ENCODE assay signal across 11 cellular contexts in genomic region chr4:48997962-48998361, GRCh38. TPM values are rescaled to one million over a fixed set of nuclear protein-coding genes. Genes with fewer than 3 reads are reported as not detected.
"Had no signal": no experiment of that assay in that cellular context is flagged by ENCODE, and none has a peak within 500 bp of the region (broad histone marks: within the 10 kb centered on the region; RNA-seq: fewer than 3 reads in every experiment).

No MANE protein-coding gene starts in this region.

- H3K4me1 ChIP-seq: HAP-1 had no signal

- H3K9me3 ChIP-seq: HAP-1 had no signal

- H3K27ac ChIP-seq: GM23248, HL-60 had no signal

- DNase-seq: GM23248, GOT3, H7, HFFc6, IMR-90 had no signal

- H3K4me3 ChIP-seq: GM23248, HAP-1, K562 had no signal

- H3K36me3 ChIP-seq: HAP-1 had no signal

- ATAC-seq: HCT116, K562 had no signal

RNA-seq across cellular contexts. Expression of gene CWH43, which starts 11.9 kb away (rescaled TPM):
- total RNA-seq: GM23248, H4, H7, HFFc6, HT1080, IMR-90, K562 had no signal
